ENCODE assay signal across 15 cellular contexts in genomic region chr15:56736308-56736707, GRCh38. TPM values are rescaled to one million over a fixed set of nuclear protein-coding genes. Genes with fewer than 3 reads are reported as not detected.
DNase-seq lines count a peak whose midpoint lies in the region; ATAC-seq, FAIRE-seq and TF ChIP-seq lines count a peak whose summit lies in the region.
"Had no signal": no experiment of that assay in that cellular context is flagged by ENCODE, and none has a peak within 500 bp of the region (broad histone marks: within the 10 kb centered on the region; RNA-seq: fewer than 3 reads in every experiment).

No MANE protein-coding gene starts in this region.

- TF ChIP-seq POLR2A in HepG2 (IDR thresholded peaks at IDR 0.05; ENCODE audit: insufficient read depth in 1 of 2, low read depth in 2 of 2, low read length in 2 of 2) (no peak), right lobe of liver (IDR thresholded peaks at IDR 0.05) (no peak)

- ATAC-seq in HepG2 (no peak), right lobe of liver (no peak), mucosa of descending colon (no peak)
- ATAC-seq: activated T-helper 17 cell treated with anti-CD3 and anti-CD28 coated beads, Interleukin-2, amount 50 U/mL, for 72 hours; HCT116; left colon; upper lobe of right lung had no signal

- intact Hi-C loops in HepG2 (cut with micrococcal nuclease; ENCODE audit: unreplicated experiment), result loop anchor here (10.0 kb wide), 1 partner anchor 242 kb away; no protein-coding TSS in a partner anchor
- intact Hi-C loops in right lobe of liver (cut with DNase I), result no loop called here
- intact Hi-C loops in mucosa of descending colon (cut with DNase I, micrococcal nuclease), result loop anchor here in 1 of 2 donors (10.0 kb wide), 1 partner anchor 468 kb away; no protein-coding TSS in a partner anchor

- peaks cover 3% of the 10 kb centered on the region for H3K79me2 ChIP-seq in HepG2 (ENCODE audit: insufficient read depth, low read length)

- POLR2A ChIA-PET in HepG2 (lab: Yijun Ruan, JAX), result no interaction called here

- no peak for FAIRE-seq in HepG2 (lab: Jason Lieb, UNC)

- peaks cover 71% of the 10 kb centered on the region for H3K4me1 ChIP-seq in HepG2 (ENCODE audit: insufficient read depth, low read length)
- peaks cover 0 to 29% (median 2%) of the 10 kb centered on the region in 4 donors for H3K4me1 ChIP-seq in right lobe of liver
- H3K4me1 ChIP-seq in mucosa of descending colon (ENCODE audit: low read depth), result peaks cover 18% of the 10 kb centered on the region

- peak overlapping the region; percentile 43 for H3K4me2 ChIP-seq in HepG2 (ENCODE audit: low read depth, low read length)

- TF ChIP-seq CTCF in HepG2 (CRISPR knock-in tag; IDR thresholded peaks at IDR 0.05) (no peak), right lobe of liver (IDR thresholded peaks at IDR 0.05) (no peak), cardiac fibroblast (IDR thresholded peaks at IDR 0.05; ENCODE audit: low read depth, low read length) (no peak), mucosa of descending colon (IDR thresholded peaks at IDR 0.05) (no peak)

- H2AFZ ChIP-seq in HepG2 (ENCODE audit: low read length), result no peak overlapping the region

- no peaks in the 10 kb centered on the region for H4K20me1 ChIP-seq in HepG2 (ENCODE audit: insufficient read depth, low read length)

- no peak overlapping the region for H3K9ac ChIP-seq in HepG2 (ENCODE audit: insufficient read depth, low read depth, low read length)

- TF ChIP-seq EP300 in HepG2 (IDR thresholded peaks at IDR 0.05; ENCODE audit: low read depth in 2 of 2, low read length in 2 of 2), result no peak
- TF ChIP-seq EP300 in HepG2 (CRISPR knock-in tag; IDR thresholded peaks at IDR 0.05; ENCODE audit: borderline replicate concordance), result no peak

- H3K27me3 ChIP-seq in HepG2 (ENCODE audit: control insufficient read depth in 1 of 2, insufficient read depth in 2 of 2, low read length in 2 of 2), result no peaks in the 10 kb centered on the region; a peak in 1 of 5 replicates
- H3K27me3 ChIP-seq in right lobe of liver, result no peaks in the 10 kb centered on the region
- H3K27me3 ChIP-seq: spleen, upper lobe of right lung had no signal

- BruUV-seq in HepG2 (replicated peaks; lab: Mats Ljungman, UMichigan), result no TSS peak

- peak overlapping the region in 2 of 3 experiments; percentile 5 to 8; a peak in 2 of 6 replicates for H3K4me3 ChIP-seq in HepG2 (replicated peaks in 1 of 3; ENCODE audit: insufficient read depth in 1 of 3, low read depth in 2 of 3, low read length in 3 of 3)
- peak overlapping the region in 1 of 3 donors; percentile 16 for H3K4me3 ChIP-seq in right lobe of liver
- H3K4me3 ChIP-seq in cardiac fibroblast (replicated peaks in 1 of 2; ENCODE audit: low read depth in 2 of 2, low read length in 2 of 2), result no peak overlapping the region
- no peak overlapping the region for H3K4me3 ChIP-seq in mucosa of descending colon
- H3K4me3 ChIP-seq: spleen, upper lobe of right lung had no signal

- DNase-seq in HepG2 (ENCODE audit: low spot score) (peak; percentile 31), right lobe of liver (no peak), cardiac fibroblast (ENCODE audit: low read depth in 2 of 2) (peak; percentile 76 to 90), hepatic stellate cell (ENCODE audit: low spot score) (peak; percentile 17), mucosa of descending colon (no peak), putamen (ENCODE audit: low spot score) (no peak), RPMI8226 (no peak)
- no peak for DNase-seq in activated CD8-positive, alpha-beta memory T cell treated with anti-CD3 and anti-CD28 coated beads for 24 hours
- DNase-seq: activated CD4-positive, alpha-beta T cell treated with anti-CD3 and anti-CD28 coated beads for 1 hour; left colon; NCI-H1436 treated with DMSO at 0.1 percent for 48 hours; spleen; upper lobe of right lung had no signal

- in situ Hi-C loops in HepG2 (cut with HindIII; ENCODE audit: extremely low pct_ligation_motif_present, low pct_unique_long_range_greater_than_20kb), result no loop called here

- H3K27ac ChIP-seq in HepG2 (ENCODE audit: extremely low read length, insufficient read depth, low read length) (no peak overlapping the region), right lobe of liver (no peak overlapping the region)
- H3K27ac ChIP-seq: spleen, upper lobe of right lung had no signal

- 27% methylated on average over 6 of the region's 6 CpGs for WGBS in HepG2 (ENCODE audit: low lambda C conversion rate)
- 85% methylated on average over 6 of the region's 6 CpGs for WGBS in right lobe of liver (ENCODE audit: insufficient coverage, low coverage, low lambda C conversion rate, missing lambda C conversion rate)

- H3K9me3 ChIP-seq in HepG2 (ENCODE audit: low read length) (peaks cover 7% of the 10 kb centered on the region; the same call in 1 of the 2 replicates), right lobe of liver (no peaks in the 10 kb centered on the region), mucosa of descending colon (no peaks in the 10 kb centered on the region)
- H3K9me3 ChIP-seq: upper lobe of right lung had no signal

- H3K36me3 ChIP-seq in HepG2 (replicated peaks in 1 of 2; ENCODE audit: control insufficient read depth in 1 of 2, insufficient read depth in 2 of 2, low read length in 2 of 2) (no peaks in the 10 kb centered on the region), right lobe of liver (no peaks in the 10 kb centered on the region), mucosa of descending colon (ENCODE audit: low read depth) (no peaks in the 10 kb centered on the region)
- H3K36me3 ChIP-seq: spleen, upper lobe of right lung had no signal

- CTCF ChIA-PET in HepG2 (lab: Yijun Ruan, JAX; ENCODE audit: low intra/inter-chr PET ratio, low total read pairs), result no interaction called here

- TF ChIP-seq RAD21 in HepG2 (CRISPR knock-in tag; IDR thresholded peaks at IDR 0.05), result no peak

TF ChIP-seq in HepG2, 621 proteins besides CTCF, POLR2A, EP300 and RAD21 (continues in another document):
- TF ChIP-seq CBX5 (CRISPR knock-in tag; IDR thresholded peaks at IDR 0.05; ENCODE audit: borderline replicate concordance) (no peak), ZNF205 (CRISPR knock-in tag; IDR thresholded peaks at IDR 0.05) (no peak), AFF4 (CRISPR knock-in tag; IDR thresholded peaks at IDR 0.05) (no peak), MXD4 (CRISPR knock-in tag; IDR thresholded peaks at IDR 0.05) (no peak), U2AF1 (optimal IDR thresholded peaks at IDR 0.05; ENCODE audit: low read depth, low read length) (no peak)

RNA-seq across cellular contexts. Expression of gene ZNF280D, which starts 3.0 kb away (rescaled TPM):
- 11.9 and 13.1 TPM in 2 replicates for total RNA-seq in HepG2 (2016; rRNA removed; fragmentation: Illumina TruSeq; extraction: Trizol)
- 5.4 and 7.1 TPM in 2 replicates for total RNA-seq in HepG2 (2016; cell fraction: cytosol; rRNA removed; fragmentation: Illumina TruSeq; extraction: Trizol; ENCODE audit: low read depth)
- 11.5 and 15.5 TPM in 2 replicates for total RNA-seq in HepG2 (2016; cell fraction: insoluble cytoplasmic fraction; rRNA removed; fragmentation: Illumina TruSeq; extraction: Trizol)
- total RNA-seq in HepG2 (2016; cell fraction: membrane; rRNA removed; fragmentation: Illumina TruSeq; extraction: Trizol), result 9.9 and 10.1 TPM in 2 replicates
- 24.9 and 26.5 TPM in 2 replicates for total RNA-seq in HepG2 (2016; cell fraction: nucleus; rRNA removed; fragmentation: Illumina TruSeq; extraction: Trizol)
- polyA plus RNA-seq in HepG2 (2011; rRNA removed), result 5.4 and 7.1 TPM in 2 replicates
- 2.2 and 3.9 TPM in 2 replicates for polyA plus RNA-seq in HepG2 (2011; cell fraction: cytosol; rRNA removed)
- 6.2 and 6.6 TPM in 2 replicates for polyA plus RNA-seq in HepG2 (2011; cell fraction: nucleus; rRNA removed)
- 8.9 and 11.0 TPM in 2 replicates for polyA plus RNA-seq in HepG2 (2012)
- polyA plus RNA-seq in HepG2 (2016; cell fraction: cytosol; fragmentation: Illumina TruSeq; extraction: Trizol; ENCODE audit: low read depth), result 3.4 and 6.5 TPM in 2 replicates
- 11.9 and 12.1 TPM in 2 replicates for polyA plus RNA-seq in HepG2 (2016; cell fraction: insoluble cytoplasmic fraction; fragmentation: Illumina TruSeq; extraction: Trizol; ENCODE audit: low read depth)
- 6.9 and 8.3 TPM in 2 replicates for polyA plus RNA-seq in HepG2 (2016; cell fraction: membrane; fragmentation: Illumina TruSeq; extraction: Trizol; ENCODE audit: low read depth)
- 19.8 and 24.6 TPM in 2 replicates for polyA plus RNA-seq in HepG2 (2016; cell fraction: nucleus; fragmentation: Illumina TruSeq; extraction: Trizol; ENCODE audit: insufficient read depth, low read depth)
- polyA minus RNA-seq in HepG2 (2011; rRNA and poly(A)+ RNA removed; ENCODE audit: low replicate concordance), result 4.1 and 5.7 TPM in 2 replicates
- 4.0 and 5.2 TPM in 2 replicates for polyA minus RNA-seq in HepG2 (2011; cell fraction: cytosol; rRNA and poly(A)+ RNA removed)
- polyA minus RNA-seq in HepG2 (2011; cell fraction: nucleus; rRNA and poly(A)+ RNA removed), result 40.4 and 43.9 TPM in 2 replicates
- total RNA-seq in right lobe of liver, result 10 to 100 TPM; 18.2 to 34.0 (median 18.7) TPM
- 10 to 100 TPM; 29.6 to 51.0 (median 39.8) TPM for total RNA-seq in mucosa of descending colon

Comparison
In these comparisons a context has a peak if more than half of its experiments do, and no peak if none do; other contexts are left out.
1. DNase-seq: peak in HepG2 (single experiment), cardiac fibroblast (2 of 2) and hepatic stellate cell (single experiment); none in right lobe of liver (0 of 3), mucosa of descending colon (0 of 3), activated CD8-positive, alpha-beta memory T cell treated with anti-CD3 and anti-CD28 coated beads for 24 hours (single experiment), putamen (single experiment) and RPMI8226 (single experiment).
2. H3K4me3 ChIP-seq: peak in HepG2 (2 of 3); none in cardiac fibroblast (0 of 2) and mucosa of descending colon (single experiment).